ENCODE assay signal across 8 cellular contexts in the genomic region with DNA sequence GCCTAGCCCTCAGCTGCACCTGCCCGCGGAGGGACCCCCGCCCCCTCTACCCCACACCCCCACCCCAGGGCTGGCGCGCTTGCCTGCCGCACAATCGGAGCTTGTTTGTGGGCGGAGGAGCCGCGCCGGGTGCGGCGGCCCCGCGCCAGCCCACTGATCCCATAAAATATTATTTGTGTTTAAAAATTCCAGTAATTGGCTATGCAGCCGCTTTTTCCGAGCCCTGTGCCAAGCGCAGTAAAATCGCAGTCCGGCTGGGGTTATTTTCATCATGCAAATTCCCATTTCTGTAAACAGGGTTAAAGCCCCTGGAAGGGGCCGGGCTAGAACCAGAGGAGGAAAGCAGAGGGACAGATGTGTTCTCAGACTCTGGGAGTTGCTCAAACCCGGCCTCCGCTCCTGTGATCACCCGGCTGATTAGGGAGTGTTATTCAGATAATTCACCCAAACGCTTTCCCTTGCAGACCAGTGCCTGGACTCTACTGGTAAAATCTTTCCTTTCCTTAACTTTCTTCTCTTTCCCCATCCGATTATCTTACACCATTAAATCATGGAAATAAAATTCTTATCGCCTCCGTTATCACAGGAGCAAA.
DNase-seq lines count a peak whose midpoint lies in the region; ATAC-seq and TF ChIP-seq lines count a peak whose summit lies in the region.

No MANE protein-coding gene starts in this region.

- H3K36me3 ChIP-seq in ES-I3 (ENCODE audit: insufficient read depth, low read length) (no peaks in the 10 kb centered on the region), cardiac muscle cell (no peaks in the 10 kb centered on the region), rectal smooth muscle tissue (ENCODE audit: control insufficient read depth, insufficient read depth, low read length) (no peaks in the 10 kb centered on the region)

- H3K4me3 ChIP-seq in cardiac muscle cell (peak overlapping the region; percentile 33), rectal smooth muscle tissue (ENCODE audit: low read length) (peak overlapping the region; percentile 32)

- peak; percentile 41 for DNase-seq in NCI-H748 treated with DMSO at 0.1 percent for 48 hours (lab: John Stamatoyannopoulos, UW)
- DNase-seq in cardiac muscle cell (ENCODE audit: low read depth in 1 of 2, low spot score in 1 of 2), result peak in 1 of 2 donors; percentile 16

- H3K9ac ChIP-seq in ES-I3 (ENCODE audit: low read depth, low read length), result peak overlapping the region; percentile 42; the same call in 1 of the 2 replicates
- H3K9ac ChIP-seq in rectal smooth muscle tissue (ENCODE audit: low read length), result no peak overlapping the region

- H3K4me1 ChIP-seq in ES-I3 (ENCODE audit: insufficient read depth, low read length) (peaks cover 33% of the 10 kb centered on the region), cardiac muscle cell (ENCODE audit: low read depth) (peaks cover 5% of the 10 kb centered on the region), rectal smooth muscle tissue (ENCODE audit: control insufficient read depth, insufficient read depth, low read length) (peaks cover 9% of the 10 kb centered on the region)

- H3K27ac ChIP-seq in cardiac muscle cell (no peak overlapping the region), rectal smooth muscle tissue (ENCODE audit: low read depth, low read length) (peak overlapping the region; percentile 63)

- no peak for TF ChIP-seq CTCF in cardiac muscle cell (IDR thresholded peaks at IDR 0.05; ENCODE audit: low read depth, low read length)

- H3K27me3 ChIP-seq in cardiac muscle cell, result peaks cover 57% of the 10 kb centered on the region
- H3K27me3 ChIP-seq in rectal smooth muscle tissue (ENCODE audit: control insufficient read depth, insufficient read depth, low read length), result no peaks in the 10 kb centered on the region

- no peak for ATAC-seq in HG02678 (IDR thresholded peaks at IDR 0.05; ENCODE audit: unreplicated experiment)
- no peak for ATAC-seq in GM21360 (IDR thresholded peaks at IDR 0.05; ENCODE audit: unreplicated experiment)
- ATAC-seq in GM19463 (IDR thresholded peaks at IDR 0.05; ENCODE audit: unreplicated experiment), result no peak
- no peak for ATAC-seq in HG03520 (IDR thresholded peaks at IDR 0.05; ENCODE audit: unreplicated experiment)

- no peaks in the 10 kb centered on the region for H3K9me3 ChIP-seq in ES-I3 (ENCODE audit: control insufficient read depth, insufficient read depth, low read length)
- no peaks in the 10 kb centered on the region for H3K9me3 ChIP-seq in cardiac muscle cell (ENCODE audit: low read depth)
